Comparison of ENCODE assay signal across 10 cellular contexts in genomic region chr3:17039579-17039978, GRCh38.
DNase-seq lines count a peak whose midpoint lies in the region; ATAC-seq, FAIRE-seq and TF ChIP-seq lines count a peak whose summit lies in the region.
"Had no signal": no experiment of that assay in that cellular context is flagged by ENCODE, and none has a peak within 500 bp of the region (broad histone marks: within the 10 kb centered on the region; RNA-seq: fewer than 3 reads in every experiment).

No MANE protein-coding gene starts in this region.

- H3K27me3 Mint-ChIP-seq in T-helper 17 cell: no peaks in the 10 kb centered on the region

- no peaks in the 10 kb centered on the region for H3K4me1 ChIP-seq in right lobe of liver
- no peaks in the 10 kb centered on the region for H3K4me1 ChIP-seq in HepG2 (ENCODE audit: insufficient read depth, low read length)
- H3K4me1 ChIP-seq in vagina: peaks cover 5% of the 10 kb centered on the region

- no peak overlapping the region for H3K4me2 ChIP-seq in HepG2 (ENCODE audit: low read depth, low read length)

- H3K4me3 ChIP-seq in right lobe of liver (no peak overlapping the region), HepG2 (replicated peaks in 1 of 3; ENCODE audit: insufficient read depth in 1 of 3, low read depth in 2 of 3, low read length in 3 of 3) (no peak overlapping the region), vagina (no peak overlapping the region)

- H3K9me3 ChIP-seq in right lobe of liver (no peaks in the 10 kb centered on the region), HepG2 (ENCODE audit: low read length) (no peaks in the 10 kb centered on the region), T-helper 17 cell (ENCODE audit: control insufficient read depth, low read length, poor library complexity, severe bottlenecking) (no peaks in the 10 kb centered on the region), vagina (no peaks in the 10 kb centered on the region)

- POLR2A ChIA-PET in HepG2 (lab: Yijun Ruan, JAX): no interaction called here

- intact Hi-C loops in right lobe of liver (cut with DNase I): no loop called here
- intact Hi-C loops in HepG2 (cut with micrococcal nuclease; ENCODE audit: unreplicated experiment): no loop called here
- intact Hi-C loops in left cardiac atrium (cut with DNase I): loop anchor here (10.0 kb wide), 1 partner anchor 435 kb away; the partner anchor contains the start of gene DAZL (in 2 of the 2)
- intact Hi-C loops in vagina (cut with DNase I): no loop called here

- CTCF ChIA-PET in HepG2 (lab: Yijun Ruan, JAX; ENCODE audit: low intra/inter-chr PET ratio, low total read pairs): no interaction called here

- H3K36me3 ChIP-seq in right lobe of liver (peaks cover 0 to 5% (median 0%) of the 10 kb centered on the region in 4 donors), HepG2 (replicated peaks in 1 of 2; ENCODE audit: control insufficient read depth in 1 of 2, insufficient read depth in 2 of 2, low read length in 2 of 2) (no peaks in the 10 kb centered on the region), vagina (no peaks in the 10 kb centered on the region)

- no peaks in the 10 kb centered on the region for H3K79me2 ChIP-seq in HepG2 (ENCODE audit: insufficient read depth, low read length)

- no peak overlapping the region for H3K27ac ChIP-seq in right lobe of liver
- no peak overlapping the region for H3K27ac ChIP-seq in HepG2 (ENCODE audit: extremely low read length, insufficient read depth, low read length)
- H3K27ac ChIP-seq in vagina: no peak overlapping the region

- BruUV-seq in HepG2 (replicated peaks; lab: Mats Ljungman, UMichigan): no TSS peak

- no peak for FAIRE-seq in HepG2 (lab: Jason Lieb, UNC)
- FAIRE-seq: colon, G401.6 had no signal

- ATAC-seq in right lobe of liver: peak in 3 of 4 donors; percentile 16 to 74 (median 72)
- ATAC-seq in HepG2: no peak
- peak; percentile 74 for ATAC-seq in T-helper 17 cell
- peak; percentile 15 to 81 for ATAC-seq in left cardiac atrium
- ATAC-seq in HG02623 (IDR thresholded peaks at IDR 0.05; ENCODE audit: unreplicated experiment): no peak

- no peak overlapping the region for H3K9ac ChIP-seq in HepG2 (ENCODE audit: insufficient read depth, low read depth, low read length)

- TF ChIP-seq EP300 in HepG2 (IDR thresholded peaks at IDR 0.05; ENCODE audit: low read depth in 2 of 2, low read length in 2 of 2): no peak
- no peak for TF ChIP-seq EP300 in HepG2 (CRISPR knock-in tag; IDR thresholded peaks at IDR 0.05; ENCODE audit: borderline replicate concordance)

- TF ChIP-seq POLR2A in right lobe of liver (IDR thresholded peaks at IDR 0.05): no peak
- TF ChIP-seq POLR2A in HepG2 (IDR thresholded peaks at IDR 0.05; ENCODE audit: insufficient read depth in 1 of 2, low read depth in 2 of 2, low read length in 2 of 2): no peak
- TF ChIP-seq POLR2A in vagina (IDR thresholded peaks at IDR 0.05): no peak

- TF ChIP-seq CTCF in right lobe of liver (IDR thresholded peaks at IDR 0.05) (no peak), HepG2 (CRISPR knock-in tag; IDR thresholded peaks at IDR 0.05) (no peak), vagina (IDR thresholded peaks at IDR 0.05) (no peak)

- H4K20me1 ChIP-seq in HepG2 (ENCODE audit: insufficient read depth, low read length): no peaks in the 10 kb centered on the region

- in situ Hi-C loops in HepG2 (cut with HindIII; ENCODE audit: extremely low pct_ligation_motif_present, low pct_unique_long_range_greater_than_20kb): loop anchor here (25.0 kb wide), 1 partner anchor 427 kb away; the partner anchor contains the start of gene DAZL

- H3K36me3 Mint-ChIP-seq in T-helper 17 cell (ENCODE audit: low read depth): peaks cover 12% of the 10 kb centered on the region

- peaks cover 30% of the 10 kb centered on the region for H3K4me1 Mint-ChIP-seq in T-helper 17 cell

- no peak for TF ChIP-seq RAD21 in HepG2 (CRISPR knock-in tag; IDR thresholded peaks at IDR 0.05)

- DNase-seq in right lobe of liver (no peak), HepG2 (ENCODE audit: low spot score) (no peak), T-helper 17 cell (no peak), left cardiac atrium (no peak), COR-L47 (lab: John Stamatoyannopoulos, UW) (no peak), vagina (ENCODE audit: extremely low spot score in 2 of 2) (no peak), ecto neural progenitor cell (ENCODE audit: low spot score) (no peak)

- H3K4me3 Mint-ChIP-seq in T-helper 17 cell: no peak overlapping the region

- no peaks in the 10 kb centered on the region for H3K27me3 ChIP-seq in right lobe of liver
- no peaks in the 10 kb centered on the region for H3K27me3 ChIP-seq in HepG2 (ENCODE audit: control insufficient read depth in 1 of 2, insufficient read depth in 2 of 2, low read length in 2 of 2)
- H3K27me3 ChIP-seq in vagina: no peaks in the 10 kb centered on the region

- no peak overlapping the region for H2AFZ ChIP-seq in HepG2 (ENCODE audit: low read length)

- H3K27ac Mint-ChIP-seq in T-helper 17 cell: peak overlapping the region; percentile 37

- 38% methylated on average over 2 of the region's 2 CpGs for WGBS in right lobe of liver (ENCODE audit: insufficient coverage, low coverage, low lambda C conversion rate, missing lambda C conversion rate)
- 0% methylated on average over 2 of the region's 2 CpGs for whole genome bisulfite sequencing in HepG2 (ENCODE audit: low lambda C conversion rate)

TF ChIP-seq in HepG2, 621 proteins besides CTCF, POLR2A, EP300 and RAD21 (continues in another document):
- TF ChIP-seq, protein P1, sequence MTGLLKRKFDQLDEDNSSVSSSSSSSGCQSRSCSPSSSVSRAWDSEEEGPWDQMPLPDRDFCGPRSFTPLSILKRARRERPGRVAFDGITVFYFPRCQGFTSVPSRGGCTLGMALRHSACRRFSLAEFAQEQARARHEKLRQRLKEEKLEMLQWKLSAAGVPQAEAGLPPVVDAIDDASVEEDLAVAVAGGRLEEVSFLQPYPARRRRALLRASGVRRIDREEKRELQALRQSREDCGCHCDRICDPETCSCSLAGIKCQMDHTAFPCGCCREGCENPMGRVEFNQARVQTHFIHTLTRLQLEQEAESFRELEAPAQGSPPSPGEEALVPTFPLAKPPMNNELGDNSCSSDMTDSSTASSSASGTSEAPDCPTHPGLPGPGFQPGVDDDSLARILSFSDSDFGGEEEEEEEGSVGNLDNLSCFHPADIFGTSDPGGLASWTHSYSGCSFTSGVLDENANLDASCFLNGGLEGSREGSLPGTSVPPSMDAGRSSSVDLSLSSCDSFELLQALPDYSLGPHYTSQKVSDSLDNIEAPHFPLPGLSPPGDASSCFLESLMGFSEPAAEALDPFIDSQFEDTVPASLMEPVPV (CRISPR knock-in tag; IDR thresholded peaks at IDR 0.05): no peak
- TF ChIP-seq ZNF615 (CRISPR knock-in tag; IDR thresholded peaks at IDR 0.05; ENCODE audit: borderline replicate concordance) (no peak), FOXA1 (IDR thresholded peaks at IDR 0.05) (no peak), FOXA1 (CRISPR knock-in tag; IDR thresholded peaks at IDR 0.05) (no peak), HNRNPUL1 (IDR thresholded peaks at IDR 0.05; ENCODE audit: low read depth, low read length) (no peak), ZNF619 (CRISPR knock-in tag; IDR thresholded peaks at IDR 0.05) (no peak), ZNF264 (CRISPR knock-in tag; IDR thresholded peaks at IDR 0.05) (no peak), ATF4 (CRISPR knock-in tag; IDR thresholded peaks at IDR 0.05) (no peak), ZNF614 (CRISPR knock-in tag; IDR thresholded peaks at IDR 0.05; ENCODE audit: borderline replicate concordance) (no peak), NR2F6 (IDR thresholded peaks at IDR 0.05) (no peak), NR2F6 (CRISPR knock-in tag; IDR thresholded peaks at IDR 0.05) (no peak), ZNF331 (CRISPR knock-in tag; IDR thresholded peaks at IDR 0.05) (no peak), KLF11 (CRISPR knock-in tag; IDR thresholded peaks at IDR 0.05) (no peak), KLF16 (CRISPR knock-in tag; IDR thresholded peaks at IDR 0.05) (no peak)
- TF ChIP-seq, protein P2, sequence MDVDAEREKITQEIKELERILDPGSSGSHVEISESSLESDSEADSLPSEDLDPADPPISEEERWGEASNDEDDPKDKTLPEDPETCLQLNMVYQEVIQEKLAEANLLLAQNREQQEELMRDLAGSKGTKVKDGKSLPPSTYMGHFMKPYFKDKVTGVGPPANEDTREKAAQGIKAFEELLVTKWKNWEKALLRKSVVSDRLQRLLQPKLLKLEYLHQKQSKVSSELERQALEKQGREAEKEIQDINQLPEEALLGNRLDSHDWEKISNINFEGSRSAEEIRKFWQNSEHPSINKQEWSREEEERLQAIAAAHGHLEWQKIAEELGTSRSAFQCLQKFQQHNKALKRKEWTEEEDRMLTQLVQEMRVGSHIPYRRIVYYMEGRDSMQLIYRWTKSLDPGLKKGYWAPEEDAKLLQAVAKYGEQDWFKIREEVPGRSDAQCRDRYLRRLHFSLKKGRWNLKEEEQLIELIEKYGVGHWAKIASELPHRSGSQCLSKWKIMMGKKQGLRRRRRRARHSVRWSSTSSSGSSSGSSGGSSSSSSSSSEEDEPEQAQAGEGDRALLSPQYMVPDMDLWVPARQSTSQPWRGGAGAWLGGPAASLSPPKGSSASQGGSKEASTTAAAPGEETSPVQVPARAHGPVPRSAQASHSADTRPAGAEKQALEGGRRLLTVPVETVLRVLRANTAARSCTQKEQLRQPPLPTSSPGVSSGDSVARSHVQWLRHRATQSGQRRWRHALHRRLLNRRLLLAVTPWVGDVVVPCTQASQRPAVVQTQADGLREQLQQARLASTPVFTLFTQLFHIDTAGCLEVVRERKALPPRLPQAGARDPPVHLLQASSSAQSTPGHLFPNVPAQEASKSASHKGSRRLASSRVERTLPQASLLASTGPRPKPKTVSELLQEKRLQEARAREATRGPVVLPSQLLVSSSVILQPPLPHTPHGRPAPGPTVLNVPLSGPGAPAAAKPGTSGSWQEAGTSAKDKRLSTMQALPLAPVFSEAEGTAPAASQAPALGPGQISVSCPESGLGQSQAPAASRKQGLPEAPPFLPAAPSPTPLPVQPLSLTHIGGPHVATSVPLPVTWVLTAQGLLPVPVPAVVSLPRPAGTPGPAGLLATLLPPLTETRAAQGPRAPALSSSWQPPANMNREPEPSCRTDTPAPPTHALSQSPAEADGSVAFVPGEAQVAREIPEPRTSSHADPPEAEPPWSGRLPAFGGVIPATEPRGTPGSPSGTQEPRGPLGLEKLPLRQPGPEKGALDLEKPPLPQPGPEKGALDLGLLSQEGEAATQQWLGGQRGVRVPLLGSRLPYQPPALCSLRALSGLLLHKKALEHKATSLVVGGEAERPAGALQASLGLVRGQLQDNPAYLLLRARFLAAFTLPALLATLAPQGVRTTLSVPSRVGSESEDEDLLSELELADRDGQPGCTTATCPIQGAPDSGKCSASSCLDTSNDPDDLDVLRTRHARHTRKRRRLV (CRISPR knock-in tag; IDR thresholded peaks at IDR 0.05): no peak

Comparison
In these comparisons a context has a peak if more than half of its experiments do, and no peak if none do; other contexts are left out.
1. ATAC-seq: peak in right lobe of liver (3 of 4), T-helper 17 cell (single experiment) and left cardiac atrium (2 of 2); none in HepG2 (single experiment) and HG02623 (single experiment).
2. intact Hi-C loops: an anchor here in left cardiac atrium (10.0 kb wide); none called in right lobe of liver, HepG2 and vagina.